In genomic region chr5:147464211-147464610, GRCh38 we compare ENCODE assay signal across 8 cellular contexts. TPM values are rescaled to one million over a fixed set of nuclear protein-coding genes. Genes with fewer than 3 reads are reported as not detected.
A peak's percentile ranks its signal among the peaks of the same experiment; 100 is the strongest.
DNase-seq lines count a peak whose midpoint lies in the region; FAIRE-seq and TF ChIP-seq lines count a peak whose summit lies in the region.

No MANE protein-coding gene starts in this region.

- H3K9me3 Mint-ChIP-seq in progenitor cell of endocrine pancreas (ENCODE audit: low read depth) = no peaks in the 10 kb centered on the region

- H3K9me3 ChIP-seq in endothelial cell of umbilical vein (replicated peaks; ENCODE audit: control insufficient read depth, insufficient read depth, low read length) = no peaks in the 10 kb centered on the region

- dilution Hi-C loops in endothelial cell of umbilical vein (cut with MboI; ENCODE audit: extremely low pct_ligation_motif_present, low sequenced_read_pairs) = no loop called here

- H3K4me3 Mint-ChIP-seq in progenitor cell of endocrine pancreas (ENCODE audit: low read depth) = no peak overlapping the region

- intact Hi-C loops in endothelial cell of umbilical vein (cut with micrococcal nuclease) = loop anchor here (1.0 kb wide), 6 partner anchors 10 to 114 kb away; no protein-coding TSS in a partner anchor

- no peak overlapping the region for H2AFZ ChIP-seq in endothelial cell of umbilical vein (ENCODE audit: low read depth, low read length)

- no peaks in the 10 kb centered on the region for H3K36me3 Mint-ChIP-seq in progenitor cell of endocrine pancreas (ENCODE audit: insufficient read depth)

- no peak overlapping the region for H3K9ac ChIP-seq in endothelial cell of umbilical vein (replicated peaks; ENCODE audit: extremely low read depth, insufficient read depth, low read length)

- peak; percentile 84 for FAIRE-seq in endothelial cell of umbilical vein (lab: Jason Lieb, UNC)

- in situ Hi-C loops in GM13976 (cut with MboI; ENCODE audit: low sequenced_read_pairs, unreplicated experiment) = loop anchor here (10.0 kb wide), 1 partner anchor 101 kb away; no protein-coding TSS in a partner anchor

- no peaks in the 10 kb centered on the region for H3K27me3 Mint-ChIP-seq in progenitor cell of endocrine pancreas

- TF ChIP-seq POLR2A in NB4 (IDR thresholded peaks at IDR 0.05; ENCODE audit: extremely low read depth, insufficient read length) (no peak), endothelial cell of umbilical vein (IDR thresholded peaks at IDR 0.05; ENCODE audit: low read depth, low read length) (no peak)

- H3K4me1 ChIP-seq in endothelial cell of umbilical vein (ENCODE audit: control insufficient read depth, extremely low read depth, insufficient read depth, low read length) = peaks cover 10% of the 10 kb centered on the region

- no peaks in the 10 kb centered on the region for H3K4me1 Mint-ChIP-seq in progenitor cell of endocrine pancreas (ENCODE audit: low read depth)

- H3K36me3 ChIP-seq in endothelial cell of umbilical vein (ENCODE audit: control insufficient read depth in 2 of 2, extremely low read depth in 1 of 2, insufficient read depth in 2 of 2, low read length in 2 of 2) = no peaks in the 10 kb centered on the region

- H3K79me2 ChIP-seq in endothelial cell of umbilical vein (ENCODE audit: control insufficient read depth, insufficient read depth, low read length) = peaks cover 25% of the 10 kb centered on the region

- H3K4me3 ChIP-seq in NB4 (ENCODE audit: low read depth, low read length) = no peak overlapping the region
- no peak overlapping the region for H3K4me3 ChIP-seq in endothelial cell of umbilical vein (replicated peaks in 1 of 3; ENCODE audit: insufficient read depth in 1 of 3, low read depth in 1 of 3, low read length in 3 of 3)

- H3K27ac Mint-ChIP-seq in progenitor cell of endocrine pancreas = no peak overlapping the region

- peak; percentile 23 for DNase-seq in GM13976 (ENCODE audit: low spot score)
- DNase-seq in NB4 (ENCODE audit: low read depth) = peak; percentile 23
- peak; percentile 81 for DNase-seq in endothelial cell of umbilical vein (ENCODE audit: low read depth, low spot score)
- no peak for DNase-seq in progenitor cell of endocrine pancreas (ENCODE audit: low spot score, unreplicated experiment)
- DNase-seq in RWPE1 (ENCODE audit: low spot score) = no peak
- DNase-seq in activated CD4-positive, alpha-beta T cell treated with anti-CD3 and anti-CD28 coated beads for 48 hours = no peak
- DNase-seq in LoVo (ENCODE audit: low spot score) = no peak
- DNase-seq in HuH-7.5 (ENCODE audit: low spot score) = no peak

- no peaks in the 10 kb centered on the region for H4K20me1 ChIP-seq in endothelial cell of umbilical vein (replicated peaks; ENCODE audit: control insufficient read depth, extremely low read depth, insufficient read depth, low read length)

- BruUV-seq in endothelial cell of umbilical vein (replicated peaks; lab: Mats Ljungman, UMichigan) = no TSS peak

- POLR2A ChIA-PET in endothelial cell of umbilical vein (lab: Charles Lee) (interaction anchor here (1.5 kb wide), 1 partner anchor 44 kb away, joined by 4 read pairs; no protein-coding TSS in a partner anchor), RWPE1 (lab: Yijun Ruan, JAX; ENCODE audit: low non-redundant PET) (no interaction called here)

- CTCF ChIA-PET in endothelial cell of umbilical vein (lab: Charles Lee) = interaction anchor here (0.7 to 6.5 kb wide), 25 partner anchors 9 to 113 kb away, joined by 3 to 131 read pairs (median 7); partner anchors contain the start of gene DPYSL3
- CTCF ChIA-PET in RWPE1 (lab: Yijun Ruan, JAX) = interaction anchor here (0.7 to 1.3 kb wide), 3 partner anchors 8 to 115 kb away, joined by 3 to 4 read pairs (median 4); no protein-coding TSS in a partner anchor

- H3K27ac ChIP-seq in endothelial cell of umbilical vein (ENCODE audit: insufficient read depth, low read depth, low read length) (no peak overlapping the region), RWPE1 (no peak overlapping the region)

- H3K27me3 ChIP-seq in endothelial cell of umbilical vein (ENCODE audit: control insufficient read depth in 2 of 2, insufficient read depth in 2 of 2, low read length in 2 of 2) = no peaks in the 10 kb centered on the region

- H3K4me2 ChIP-seq in endothelial cell of umbilical vein (ENCODE audit: insufficient read depth, low read length) = no peak overlapping the region

- TF ChIP-seq CTCF in GM13976 (IDR thresholded peaks at IDR 0.05; ENCODE audit: borderline replicate concordance, control extremely low read depth, extremely low read depth, insufficient read depth, missing control alignments) (no peak), NB4 (IDR thresholded peaks at IDR 0.05; ENCODE audit: low read depth, low read length) (peak; percentile 19), endothelial cell of umbilical vein (IDR thresholded peaks at IDR 0.05; ENCODE audit: extremely low read depth in 1 of 2, insufficient read depth in 1 of 2, low read depth in 1 of 2, low read length in 2 of 2) (peak; percentile 55 to 61), progenitor cell of endocrine pancreas (IDR thresholded peaks at IDR 0.05; ENCODE audit: unreplicated experiment) (peak; percentile 68), RWPE1 (conservative IDR thresholded peaks at IDR 0.05; ENCODE audit: low read depth) (no peak; the same call in 1 of the 2 replicates)

- no peaks in the 10 kb centered on the region for H3K9me1 ChIP-seq in endothelial cell of umbilical vein (replicated peaks; ENCODE audit: control insufficient read depth, extremely low read depth, insufficient read depth, low read length)

TF ChIP-seq in endothelial cell of umbilical vein, 7 proteins besides CTCF, POLR2A, EP300 and RAD21:
- TF ChIP-seq EZH2 (IDR thresholded peaks at IDR 0.05; ENCODE audit: borderline replicate concordance, low read depth, low read length, severe bottlenecking) (no peak), POLR2AphosphoS5 (IDR thresholded peaks at IDR 0.05; ENCODE audit: insufficient read depth, low read depth, low read length) (no peak)
- TF ChIP-seq, protein P1, sequence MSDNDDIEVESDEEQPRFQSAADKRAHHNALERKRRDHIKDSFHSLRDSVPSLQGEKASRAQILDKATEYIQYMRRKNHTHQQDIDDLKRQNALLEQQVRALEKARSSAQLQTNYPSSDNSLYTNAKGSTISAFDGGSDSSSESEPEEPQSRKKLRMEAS (IDR thresholded peaks at IDR 0.05; ENCODE audit: insufficient read depth, insufficient read length) = no peak

RNA-seq across cellular contexts. Expression of gene DPYSL3, which starts 45.7 kb away (rescaled TPM):
- 142 and 146 TPM in 2 replicates for total RNA-seq in endothelial cell of umbilical vein
- 80.3 and 81.6 TPM in 2 replicates for polyA plus RNA-seq in endothelial cell of umbilical vein
- polyA plus RNA-seq in endothelial cell of umbilical vein (2011; cell fraction: cytosol; rRNA removed) = 88.1 and 93.4 TPM in 2 replicates
- polyA plus RNA-seq in endothelial cell of umbilical vein (2011; cell fraction: nucleus; rRNA removed) = 165 and 213 TPM in 2 replicates
- polyA plus RNA-seq in endothelial cell of umbilical vein (2012) = 70.9 and 78.2 TPM in 2 replicates
- polyA minus RNA-seq in endothelial cell of umbilical vein = 154 and 180 TPM in 2 replicates
- not detected for polyA minus RNA-seq in endothelial cell of umbilical vein (2011; cell fraction: cytosol; rRNA and poly(A)+ RNA removed)
- 111 and 158 TPM in 2 replicates for polyA minus RNA-seq in endothelial cell of umbilical vein (2011; cell fraction: nucleus; rRNA and poly(A)+ RNA removed)
- 56.0 and 60.4 TPM in 2 replicates for total RNA-seq in progenitor cell of endocrine pancreas

Comparison
In these comparisons a context has a peak if more than half of its experiments do, and no peak if none do; other contexts are left out.
1. DNase-seq: peak in GM13976 (single experiment), NB4 (single experiment) and endothelial cell of umbilical vein (single experiment); none in progenitor cell of endocrine pancreas (single experiment), RWPE1 (single experiment), activated CD4-positive, alpha-beta T cell treated with anti-CD3 and anti-CD28 coated beads for 48 hours (single experiment), LoVo (single experiment) and HuH-7.5 (single experiment).
2. CTCF ChIP-seq: peak in NB4 (single experiment), endothelial cell of umbilical vein (2 of 2) and progenitor cell of endocrine pancreas (single experiment); none in GM13976 (single experiment) and RWPE1 (single experiment).